1 cellular context compared by ENCODE assay signal in the genomic region with DNA sequence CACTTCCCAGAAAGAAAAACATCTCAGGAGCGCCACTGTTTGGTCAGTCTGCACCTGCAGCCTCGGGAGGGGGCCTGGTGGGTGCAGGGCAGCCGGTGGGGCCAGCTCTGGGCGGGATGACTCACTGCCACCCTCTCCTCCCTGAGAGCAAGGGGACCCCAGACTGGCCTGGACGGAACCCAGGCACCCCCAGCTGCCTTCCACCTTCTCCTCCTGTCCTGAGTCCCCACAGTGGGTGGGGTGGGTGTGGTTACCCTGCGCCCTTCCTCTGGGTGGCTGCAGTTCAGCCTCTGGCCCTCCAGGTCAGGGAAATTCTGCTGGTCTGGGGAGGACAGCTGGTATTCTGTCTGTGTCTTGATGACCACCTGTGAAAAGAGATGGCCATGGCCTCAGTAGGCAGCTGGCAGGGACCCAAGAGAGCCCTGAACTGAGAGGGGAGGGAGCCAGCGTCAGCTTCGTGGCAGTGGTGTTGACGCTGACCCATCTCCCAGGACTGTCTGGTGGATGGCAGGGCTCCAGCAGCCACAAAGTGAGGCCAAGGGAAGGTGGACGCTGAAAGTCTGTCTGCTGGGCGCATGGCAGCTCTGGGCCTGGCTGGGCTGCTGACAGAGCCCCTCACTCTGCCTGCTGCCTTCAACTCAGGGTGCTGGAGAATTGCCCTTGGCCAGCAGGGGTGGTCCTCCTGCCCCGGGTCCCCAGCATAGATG.
TF ChIP-seq lines count a peak whose summit lies in the region.

No MANE protein-coding gene starts in this region.

TF ChIP-seq in IMR-90, 13 proteins besides CTCF, POLR2A, EP300 and RAD21:
- no peak for TF ChIP-seq BHLHE40 (IDR thresholded peaks at IDR 0.05; ENCODE audit: low read depth, low read length)
- TF ChIP-seq RFX5 (IDR thresholded peaks at IDR 0.05; ENCODE audit: low read depth, low read length): no peak
- TF ChIP-seq SMC3 (IDR thresholded peaks at IDR 0.05; ENCODE audit: low read depth, low read length): no peak
- TF ChIP-seq FOS (IDR thresholded peaks at IDR 0.05; ENCODE audit: low read depth, low read length): no peak
- no peak for TF ChIP-seq MXI1 (IDR thresholded peaks at IDR 0.05; ENCODE audit: borderline replicate concordance, low read depth, low read length)
- TF ChIP-seq USF2 (IDR thresholded peaks at IDR 0.05; ENCODE audit: low read depth, low read length): no peak
- no peak for TF ChIP-seq CEBPB (IDR thresholded peaks at IDR 0.05; ENCODE audit: low read depth, low read length)
- TF ChIP-seq NFE2L2 (IDR thresholded peaks at IDR 0.05; ENCODE audit: low read depth, low read length): no peak
- TF ChIP-seq MAFK (IDR thresholded peaks at IDR 0.05; ENCODE audit: low read depth, low read length): no peak
- no peak for TF ChIP-seq RCOR1 (IDR thresholded peaks at IDR 0.05; ENCODE audit: insufficient replicate concordance, low read length)
- TF ChIP-seq MAZ (IDR thresholded peaks at IDR 0.05; ENCODE audit: borderline replicate concordance, low read depth, low read length): no peak
- no peak for TF ChIP-seq CHD1 (IDR thresholded peaks at IDR 0.05; ENCODE audit: low read depth, low read length)
- TF ChIP-seq ELK1 (IDR thresholded peaks at IDR 0.05; ENCODE audit: borderline replicate concordance, low read depth, low read length): no peak
